Comparison of ENCODE assay signal across 25 cellular contexts in genomic region chrX:113492895-113493294, GRCh38.
"Had no signal": no experiment of that assay in that cellular context is flagged by ENCODE, and none has a peak within 500 bp of the region (broad histone marks: within the 10 kb centered on the region; RNA-seq: fewer than 3 reads in every experiment).

No MANE protein-coding gene starts in this region.

- FAIRE-seq: colon, endometrium, endothelial cell of umbilical vein, frontal cortex had no signal

- ATAC-seq: effector memory CD8-positive, alpha-beta T cell; esophagus mucosa; foreskin keratinocyte; gastrocnemius medialis; gastroesophageal sphincter; heart left ventricle; heart right ventricle had no signal

- DNase-seq: colonic mucosa; cortex of kidney; dermis blood vessel endothelial cell; dorsolateral prefrontal cortex; effector CD4-positive, alpha-beta T cell; effector CD8-positive, alpha-beta T cell; effector memory CD4-positive, alpha-beta T cell; effector memory CD8-positive, alpha-beta T cell; endodermal cell; erythroblast; esophagus squamous epithelium; foreskin fibroblast; foreskin keratinocyte; foreskin melanocyte; gastrocnemius medialis; glutamatergic neuron; head of caudate nucleus; heart left ventricle; heart right ventricle had no signal
